ENCODE assay signal across 29 cellular contexts in genomic region chr14:36428350-36428749, GRCh38.
"Had no signal": no experiment of that assay in that cellular context is flagged by ENCODE, and none has a peak within 500 bp of the region (broad histone marks: within the 10 kb centered on the region; RNA-seq: fewer than 3 reads in every experiment).

No MANE protein-coding gene starts in this region.

- H3K36me3 ChIP-seq: MG63 had no signal

- H3K9me3 ChIP-seq: MG63 had no signal

- H3K27me3 ChIP-seq: MG63 had no signal

- H3K4me3 ChIP-seq: MG63 had no signal

- DNase-seq: Karpas-422, Kasumi-1, MG63, MM.1S, MV-4-11, NCI-H1048, NCI-H1092, NCI-H1092 treated with DMSO at 0.1 percent for 48 hours, NCI-H1105, NCI-H1105 treated with DMSO at 0.1 percent for 48 hours, NCI-H1417 treated with DMSO at 0.1 percent for 48 hours, NCI-H1436, NCI-H1436 treated with DMSO at 0.1 percent for 48 hours, NCI-H146, NCI-H1694, NCI-H1694 treated with DMSO at 0.1 percent for 48 hours, NCI-H187, NCI-H187 treated with DMSO at 0.1 percent for 48 hours, NCI-H1930, NCI-H2081, NCI-H2081 treated with DMSO at 0.1 percent for 48 hours, NCI-H2107, NCI-H2227 treated with DMSO at 0.1 percent for 48 hours, NCI-H226, NCI-H345, NCI-H446, NCI-H446 treated with DMSO at 0.1 percent for 48 hours, NCI-H510A, NCI-H510A treated with DMSO at 0.1 percent for 48 hours had no signal
